Comparison of ENCODE assay signal across 33 cellular contexts in the genomic region with DNA sequence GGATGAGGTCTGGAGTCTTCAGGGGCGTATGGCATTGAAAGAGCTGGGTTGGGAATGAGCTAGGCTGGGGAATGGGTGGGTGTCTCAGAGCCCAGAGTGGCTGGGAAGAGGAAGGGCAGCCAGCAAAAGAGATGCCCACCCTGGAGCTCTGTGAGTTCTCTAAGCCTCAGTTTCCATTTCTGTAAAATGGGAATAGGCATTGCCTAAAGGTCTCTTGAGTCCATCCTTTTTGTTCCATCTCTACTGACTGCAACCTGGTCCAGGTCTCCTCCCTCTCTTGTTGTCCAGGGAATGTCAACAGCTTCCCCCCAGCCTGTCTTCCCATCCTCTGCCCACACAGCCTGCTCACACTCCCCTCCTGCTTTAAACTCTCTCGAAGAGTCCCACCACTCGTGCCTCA. TPM values are rescaled to one million over a fixed set of nuclear protein-coding genes. Genes with fewer than 3 reads are reported as not detected.
"Had no signal": no experiment of that assay in that cellular context is flagged by ENCODE, and none has a peak within 500 bp of the region (broad histone marks: within the 10 kb centered on the region; RNA-seq: fewer than 3 reads in every experiment).

No MANE protein-coding gene starts in this region.

- H3K9ac ChIP-seq: KMS-11, SK-N-SH had no signal

- ATAC-seq: activated CD4-positive, alpha-beta T cell treated with anti-CD3 and anti-CD28 coated beads for 36 hours; activated CD4-positive, CD25-positive, alpha-beta regulatory T cell treated with anti-CD3 and anti-CD28 coated beads, Interleukin-2, amount 50 U/mL, for 24 hours; activated CD8-positive, alpha-beta memory T cell treated with anti-CD3 and anti-CD28 coated beads, Interleukin-2, amount 10 ng/mL, durations not matched to agents 7 days and 5 days; body of pancreas; PC-3; WTC11 had no signal

- H3K36me3 Mint-ChIP-seq: activated naive CD8-positive, alpha-beta T cell treated with anti-CD3 and anti-CD28 coated beads for 36 hours; WTC11 had no signal

- H3K4me3 Mint-ChIP-seq: activated CD4-positive, alpha-beta memory T cell treated with anti-CD3 and anti-CD28 coated beads, Interleukin-2, amount 10 ng/mL, durations not matched to agents 7 days and 5 days; activated CD4-positive, alpha-beta T cell treated with anti-CD3 and anti-CD28 coated beads for 36 hours; activated CD8-positive, alpha-beta memory T cell treated with anti-CD3 and anti-CD28 coated beads, Interleukin-2, amount 10 ng/mL, durations not matched to agents 7 days and 5 days; activated naive CD8-positive, alpha-beta T cell treated with anti-CD3 and anti-CD28 coated beads for 36 hours; T-helper 1 cell treated with Interleukin-12 subunit alpha and Interleukin-12 subunit beta and Interleukin-4 antibody, amounts not matched to agents 30 μg/mL and 1 μg/mL, for 36 hours; T-helper 2 cell treated with Interferon-gamma antibody and Interleukin-4, amounts not matched to agents 5 μg/mL and 100 μg/mL, for 36 hours; WTC11 had no signal

- H3K4me2 ChIP-seq: KMS-11, SK-N-SH had no signal

- H3K27ac Mint-ChIP-seq: activated CD4-positive, alpha-beta memory T cell treated with anti-CD3 and anti-CD28 coated beads, Interleukin-2, amount 10 ng/mL, durations not matched to agents 7 days and 5 days; activated CD4-positive, alpha-beta T cell treated with anti-CD3 and anti-CD28 coated beads for 36 hours; activated CD8-positive, alpha-beta memory T cell treated with anti-CD3 and anti-CD28 coated beads, Interleukin-2, amount 10 ng/mL, durations not matched to agents 7 days and 5 days; T-helper 1 cell treated with Interleukin-12 subunit alpha and Interleukin-12 subunit beta and Interleukin-4 antibody, amounts not matched to agents 30 μg/mL and 1 μg/mL, for 36 hours; T-helper 2 cell treated with Interferon-gamma antibody and Interleukin-4, amounts not matched to agents 5 μg/mL and 100 μg/mL, for 36 hours; WTC11 had no signal

- H3K36me3 ChIP-seq: breast epithelium had no signal

- FAIRE-seq: astrocyte had no signal

- H3K9me3 Mint-ChIP-seq: activated CD4-positive, alpha-beta memory T cell treated with anti-CD3 and anti-CD28 coated beads, Interleukin-2, amount 10 ng/mL, durations not matched to agents 7 days and 5 days; activated naive CD8-positive, alpha-beta T cell treated with anti-CD3 and anti-CD28 coated beads for 36 hours; T-helper 1 cell treated with Interleukin-12 subunit alpha and Interleukin-12 subunit beta and Interleukin-4 antibody, amounts not matched to agents 30 μg/mL and 1 μg/mL, for 36 hours; T-helper 2 cell treated with Interferon-gamma antibody and Interleukin-4, amounts not matched to agents 5 μg/mL and 100 μg/mL, for 36 hours; WTC11 had no signal

- H3K9me3 ChIP-seq: adrenal gland, body of pancreas, breast epithelium, Peyer's patch, SJSA1, SK-N-SH had no signal

- H3K4me1 Mint-ChIP-seq: activated naive CD8-positive, alpha-beta T cell treated with anti-CD3 and anti-CD28 coated beads for 36 hours had no signal

- H3K27me3 ChIP-seq: adrenal gland, body of pancreas, breast epithelium, Peyer's patch, SJSA1 had no signal

- H3K4me1 ChIP-seq: adrenal gland, body of pancreas, breast epithelium had no signal

- DNase-seq: activated CD4-positive, alpha-beta memory T cell treated with anti-CD3 and anti-CD28 coated beads, Interleukin-2, amount 10 ng/mL, durations not matched to agents 7 days and 5 days; activated CD4-positive, alpha-beta T cell treated with anti-CD3 and anti-CD28 coated beads for 36 hours; activated CD8-positive, alpha-beta memory T cell treated with anti-CD3 and anti-CD28 coated beads for 24 hours; activated CD8-positive, alpha-beta memory T cell treated with anti-CD3 and anti-CD28 coated beads, Interleukin-2, amount 10 ng/mL, durations not matched to agents 7 days and 5 days; activated CD8-positive, alpha-beta memory T cell treated with anti-CD3 and anti-CD28 coated beads, Interleukin-2, amount 50 U/mL, for 48 hours; activated effector memory CD4-positive, alpha-beta T cell treated with anti-CD3 and anti-CD28 coated beads, Interleukin-2, amount 50 U/mL, for 16 hours; activated naive CD4-positive, alpha-beta T cell treated with Interleukin-2 at 50 U/mL for 16 hours; activated naive CD8-positive, alpha-beta T cell treated with anti-CD3 and anti-CD28 coated beads for 36 hours; activated T-cell treated with anti-CD3 and anti-CD28 coated beads, Interleukin-2, amount 50 U/mL, for 48 hours; adrenal gland; body of pancreas; caudate nucleus; MM.1S; MV-4-11; NCI-H1092; NCI-H1436 treated with DMSO at 0.1 percent for 48 hours; NCI-H2029; NCI-H345; NCI-H524 treated with DMSO at 0.1 percent for 48 hours; PC-3; Peyer's patch; SHP77 treated with DMSO at 0.1 percent for 48 hours; SK-N-SH had no signal

- H3K27me3 Mint-ChIP-seq: activated CD4-positive, alpha-beta memory T cell treated with anti-CD3 and anti-CD28 coated beads, Interleukin-2, amount 10 ng/mL, durations not matched to agents 7 days and 5 days; activated CD4-positive, alpha-beta T cell treated with anti-CD3 and anti-CD28 coated beads for 36 hours; activated CD8-positive, alpha-beta memory T cell treated with anti-CD3 and anti-CD28 coated beads, Interleukin-2, amount 10 ng/mL, durations not matched to agents 7 days and 5 days; activated naive CD8-positive, alpha-beta T cell treated with anti-CD3 and anti-CD28 coated beads for 36 hours had no signal

- H3K4me3 ChIP-seq: adrenal gland, body of pancreas, breast epithelium, Peyer's patch, SJSA1 had no signal

- H3K27ac ChIP-seq: adrenal gland, body of pancreas, breast epithelium, KMS-11, Peyer's patch, SJSA1 had no signal

RNA-seq across cellular contexts. Expression of gene ADGRG5, which starts 25.7 kb away (rescaled TPM):
- total RNA-seq: LHCN-M2, NCI-H460, PC-3, SJSA1 had no signal
